Comparison of ENCODE assay signal across 1 cellular context in genomic region chr11:2881076-2881973, GRCh38.
TF ChIP-seq lines count a peak whose summit lies in the region.

No MANE protein-coding gene starts in this region.

TF ChIP-seq in H1, 55 proteins besides CTCF, POLR2A, EP300 and RAD21:
- TF ChIP-seq TCF12 (IDR thresholded peaks at IDR 0.05; ENCODE audit: low read depth, low read length) (no peak), TAF1 (IDR thresholded peaks at IDR 0.05; ENCODE audit: low read depth, low read length) (no peak), SP1 (IDR thresholded peaks at IDR 0.05; ENCODE audit: low read depth, low read length) (no peak), SP4 (IDR thresholded peaks at IDR 0.05; ENCODE audit: low read length) (no peak)
